In genomic region chr7:2634265-2635145, GRCh38 we compare ENCODE assay signal across 8 cellular contexts. TPM values are rescaled to one million over a fixed set of nuclear protein-coding genes. Genes with fewer than 3 reads are reported as not detected.
DNase-seq lines count a peak whose midpoint lies in the region; ATAC-seq and TF ChIP-seq lines count a peak whose summit lies in the region.

No MANE protein-coding gene starts in this region.

- H3K4me3 ChIP-seq in ascending aorta (peak overlapping the region; percentile 76 to 85), kidney epithelial cell (ENCODE audit: low read depth, low read length) (peak overlapping the region; percentile 99), subcutaneous abdominal adipose tissue (ENCODE audit: low read depth in 1 of 5, low read length in 5 of 5) (peak overlapping the region in 4 of 5 donors; percentile 67 to 81 (median 76))

- no peak overlapping the region for H3K27ac Mint-ChIP-seq in activated CD4-positive, alpha-beta T cell treated with anti-CD3 and anti-CD28 coated beads, Interleukin-2, amount 10 ng/mL, durations not matched to agents 24 days and 14 days

- DNase-seq in activated CD4-positive, alpha-beta T cell treated with anti-CD3 and anti-CD28 coated beads, Interleukin-2, amount 10 ng/mL, durations not matched to agents 24 days and 14 days: no peak
- DNase-seq in activated CD4-positive, alpha-beta T cell treated with anti-CD3 and anti-CD28 coated beads for 48 hours: no peak
- DNase-seq in ascending aorta (ENCODE audit: low spot score in 2 of 2) (no peak), kidney epithelial cell (ENCODE audit: low read depth) (no peak), NCI-H1417 (lab: John Stamatoyannopoulos, UW) (no peak), COR-L47 (lab: John Stamatoyannopoulos, UW) (no peak)

- H3K9me3 Mint-ChIP-seq in activated CD4-positive, alpha-beta T cell treated with anti-CD3 and anti-CD28 coated beads, Interleukin-2, amount 10 ng/mL, durations not matched to agents 24 days and 14 days: no peaks in the 10 kb centered on the region

- peaks cover 17% of the 10 kb centered on the region for H3K4me1 Mint-ChIP-seq in activated CD4-positive, alpha-beta T cell treated with anti-CD3 and anti-CD28 coated beads, Interleukin-2, amount 10 ng/mL, durations not matched to agents 24 days and 14 days

- intact Hi-C loops in activated CD4-positive, alpha-beta T cell treated with anti-CD3 and anti-CD28 coated beads, Interleukin-2, amount 10 ng/mL, durations not matched to agents 24 days and 14 days (cut with micrococcal nuclease): no loop called here
- intact Hi-C loops in ascending aorta (cut with DNase I): loop anchor here (5.0 to 10.0 kb wide), 4 partner anchors 123 to 1100 kb away; partner anchors contain the start of genes CHST12 and MAFK

- TF ChIP-seq CTCF in ascending aorta (IDR thresholded peaks at IDR 0.05): no peak
- TF ChIP-seq CTCF in kidney epithelial cell (IDR thresholded peaks at IDR 0.05; ENCODE audit: insufficient read depth, low read length, poor library complexity, severe bottlenecking): no peak

- H3K4me3 Mint-ChIP-seq in activated CD4-positive, alpha-beta T cell treated with anti-CD3 and anti-CD28 coated beads, Interleukin-2, amount 10 ng/mL, durations not matched to agents 24 days and 14 days: peak overlapping the region; percentile 96

- H3K9me3 ChIP-seq in ascending aorta: no peaks in the 10 kb centered on the region
- H3K9me3 ChIP-seq in subcutaneous abdominal adipose tissue (ENCODE audit: control insufficient read depth in 5 of 5, low read length in 5 of 5): no peaks in the 10 kb centered on the region

- H3K4me1 ChIP-seq in ascending aorta (peaks cover 32 to 52% of the 10 kb centered on the region in 2 donors), subcutaneous abdominal adipose tissue (ENCODE audit: control insufficient read depth in 5 of 5, insufficient read depth in 5 of 5, low read length in 5 of 5) (peaks cover 4 to 93% (median 85%) of the 10 kb centered on the region in 5 donors)

- peak overlapping the region in 3 of 5 donors; percentile 2 to 93 (median 12) for H3K9ac ChIP-seq in subcutaneous abdominal adipose tissue (ENCODE audit: low read length in 5 of 5)

- H3K27ac ChIP-seq in ascending aorta (peak overlapping the region; percentile 80 to 87), subcutaneous abdominal adipose tissue (ENCODE audit: low read depth, low read length) (no peak overlapping the region)

- no peaks in the 10 kb centered on the region for H3K36me3 Mint-ChIP-seq in activated CD4-positive, alpha-beta T cell treated with anti-CD3 and anti-CD28 coated beads, Interleukin-2, amount 10 ng/mL, durations not matched to agents 24 days and 14 days (ENCODE audit: low read depth)

- no peak for ATAC-seq in HG03342 (IDR thresholded peaks at IDR 0.05; ENCODE audit: unreplicated experiment)

- H3K27me3 ChIP-seq in ascending aorta (no peaks in the 10 kb centered on the region), kidney epithelial cell (ENCODE audit: control insufficient read depth, insufficient read depth, low read length) (no peaks in the 10 kb centered on the region), subcutaneous abdominal adipose tissue (ENCODE audit: control insufficient read depth in 5 of 5, insufficient read depth in 4 of 5, low read length in 5 of 5) (no peaks in the 10 kb centered on the region)

- H3K27me3 Mint-ChIP-seq in activated CD4-positive, alpha-beta T cell treated with anti-CD3 and anti-CD28 coated beads, Interleukin-2, amount 10 ng/mL, durations not matched to agents 24 days and 14 days: no peaks in the 10 kb centered on the region

- H3K36me3 ChIP-seq in ascending aorta (no peaks in the 10 kb centered on the region), kidney epithelial cell (ENCODE audit: control insufficient read depth, insufficient read depth, low read length) (no peaks in the 10 kb centered on the region), subcutaneous abdominal adipose tissue (ENCODE audit: control insufficient read depth in 5 of 5, insufficient read depth in 5 of 5, low read length in 5 of 5) (no peaks in the 10 kb centered on the region)

RNA-seq across cellular contexts. Expression of gene TTYH3, which starts 2.7 kb away (rescaled TPM):
- total RNA-seq in activated CD4-positive, alpha-beta T cell treated with anti-CD3 and anti-CD28 coated beads, Interleukin-2, amount 10 ng/mL, durations not matched to agents 24 days and 14 days: 35.6 and 38.0 TPM in 2 replicates
- total RNA-seq in ascending aorta (70.5 TPM), kidney epithelial cell (106 and 118 TPM in 2 replicates)

RNA-seq across cellular contexts. Expression of gene AMZ1, which starts 53.5 kb away (rescaled TPM):
- total RNA-seq in activated CD4-positive, alpha-beta T cell treated with anti-CD3 and anti-CD28 coated beads, Interleukin-2, amount 10 ng/mL, durations not matched to agents 24 days and 14 days: not detected in 2 replicates
- total RNA-seq in ascending aorta (not detected), kidney epithelial cell (2.8 and 5.6 TPM in 2 replicates)
